ENCODE assay signal across 32 cellular contexts in the genomic region with DNA sequence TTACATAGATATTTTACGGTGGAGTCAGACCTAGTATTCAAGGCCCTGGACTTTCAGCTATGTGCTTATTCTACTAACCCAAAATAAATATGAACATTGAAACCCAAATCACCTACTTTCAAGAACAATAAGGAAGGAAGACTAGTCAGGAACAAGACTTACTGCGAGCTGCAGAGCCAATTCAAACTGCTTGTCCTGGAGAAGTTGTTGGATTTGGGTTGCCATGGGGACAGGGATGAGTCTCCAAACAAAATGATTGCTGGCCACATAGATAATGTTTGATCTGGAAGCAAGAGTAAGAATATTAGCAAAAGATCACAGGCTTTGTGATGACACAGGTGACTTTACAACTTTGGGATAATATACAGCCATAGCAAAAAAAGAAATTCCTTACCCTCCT. TPM values are rescaled to one million over a fixed set of nuclear protein-coding genes. Genes with fewer than 3 reads are reported as not detected.
"Had no signal": no experiment of that assay in that cellular context is flagged by ENCODE, and none has a peak within 500 bp of the region (broad histone marks: within the 10 kb centered on the region; RNA-seq: fewer than 3 reads in every experiment).

No MANE protein-coding gene starts in this region.

- H3K27ac ChIP-seq: Peyer's patch, RWPE1, SJCRH30 had no signal

- H3K27ac Mint-ChIP-seq: activated CD8-positive, alpha-beta T cell treated with anti-CD3 and anti-CD28 coated beads, Interleukin-2, amount 10 ng/mL, durations not matched to agents 7 days and 5 days; activated naive CD4-positive, alpha-beta T cell treated with anti-CD3 and anti-CD28 coated beads, Interleukin-2, amount 50 U/mL, for 72 hours; activated naive CD8-positive, alpha-beta T cell treated with anti-CD3 and anti-CD28 coated beads, Interleukin-2, amount 50 U/mL, for 24 hours; brain had no signal

- H3K4me1 ChIP-seq: Peyer's patch, SJCRH30 had no signal

- H3K9ac ChIP-seq: SK-N-SH had no signal

- FAIRE-seq: astrocyte had no signal

- H3K27me3 Mint-ChIP-seq: activated naive CD8-positive, alpha-beta T cell treated with anti-CD3 and anti-CD28 coated beads, Interleukin-2, amount 50 U/mL, for 24 hours; brain; central memory CD8-positive, alpha-beta T cell had no signal

- H3K9me3 Mint-ChIP-seq: activated naive CD4-positive, alpha-beta T cell treated with anti-CD3 and anti-CD28 coated beads, Interleukin-2, amount 50 U/mL, for 72 hours; activated naive CD8-positive, alpha-beta T cell treated with anti-CD3 and anti-CD28 coated beads, Interleukin-2, amount 50 U/mL, for 24 hours; brain; central memory CD8-positive, alpha-beta T cell had no signal

- H3K4me3 Mint-ChIP-seq: activated CD8-positive, alpha-beta T cell treated with anti-CD3 and anti-CD28 coated beads, Interleukin-2, amount 10 ng/mL, durations not matched to agents 7 days and 5 days; activated naive CD8-positive, alpha-beta T cell treated with anti-CD3 and anti-CD28 coated beads, Interleukin-2, amount 50 U/mL, for 24 hours; brain; central memory CD8-positive, alpha-beta T cell had no signal

- H3K27me3 ChIP-seq: Peyer's patch, SJCRH30 had no signal

- DNase-seq: activated CD4-positive, alpha-beta T cell treated with anti-CD3 and anti-CD28 coated beads for 48 hours; activated CD4-positive, alpha-beta T cell treated with anti-CD3 and anti-CD28 coated beads, Interleukin-2, amount 50 U/mL, for 4 hours; activated CD4-positive, CD25-positive, alpha-beta regulatory T cell treated with anti-CD3 and anti-CD28 coated beads, Interleukin-2, amount 50 U/mL, for 72 hours; activated CD8-positive, alpha-beta memory T cell treated with anti-CD3 and anti-CD28 coated beads, Interleukin-2, amount 50 U/mL, for 48 hours; activated CD8-positive, alpha-beta T cell treated with anti-CD3 and anti-CD28 coated beads, Interleukin-2, amount 10 ng/mL, durations not matched to agents 7 days and 5 days; activated effector memory CD4-positive, alpha-beta T cell treated with anti-CD3 and anti-CD28 coated beads, Interleukin-2, amount 50 U/mL, for 16 hours; activated naive CD4-positive, alpha-beta T cell treated with Interleukin-2 at 50 U/mL for 16 hours; activated naive CD8-positive, alpha-beta T cell treated with anti-CD3 and anti-CD28 coated beads, Interleukin-2, amount 50 U/mL, for 24 hours; activated T-cell treated with anti-CD3 and anti-CD28 coated beads, Interleukin-2, amount 50 U/mL, for 1 hour; amniotic stem cell; Karpas-422; NCI-H1048; NCI-H146; NCI-H187 treated with DMSO at 0.1 percent for 48 hours; NCI-H2081 treated with DMSO at 0.1 percent for 48 hours; NCI-H2171; NCI-H2227 treated with DMSO at 0.1 percent for 48 hours; NCI-H446 treated with DMSO at 0.1 percent for 48 hours; NCI-H524 treated with DMSO at 0.1 percent for 48 hours; NCI-H748 treated with DMSO at 0.1 percent for 48 hours; OCI-M1; Peyer's patch; Right ventricle myocardium superior; SJCRH30; SK-N-SH; T-helper 1 cell had no signal

- H3K4me3 ChIP-seq: Peyer's patch, SJCRH30 had no signal

- H3K9me3 ChIP-seq: Peyer's patch, SJCRH30, SK-N-SH had no signal

- ATAC-seq: activated CD8-positive, alpha-beta T cell treated with anti-CD3 and anti-CD28 coated beads, Interleukin-2, amount 10 ng/mL, durations not matched to agents 7 days and 5 days; activated naive CD4-positive, alpha-beta T cell treated with anti-CD3 and anti-CD28 coated beads, Interleukin-2, amount 50 U/mL, for 72 hours; activated naive CD8-positive, alpha-beta T cell treated with anti-CD3 and anti-CD28 coated beads, Interleukin-2, amount 50 U/mL, for 24 hours had no signal

- H3K4me2 ChIP-seq: SK-N-SH had no signal

- H3K4me1 Mint-ChIP-seq: activated naive CD8-positive, alpha-beta T cell treated with anti-CD3 and anti-CD28 coated beads, Interleukin-2, amount 50 U/mL, for 24 hours; brain; central memory CD8-positive, alpha-beta T cell had no signal

RNA-seq across cellular contexts. Expression of a gene that starts 21.6 kb away (rescaled TPM):
- total RNA-seq: activated CD8-positive, alpha-beta T cell treated with anti-CD3 and anti-CD28 coated beads, Interleukin-2, amount 10 ng/mL, durations not matched to agents 7 days and 5 days; activated naive CD4-positive, alpha-beta T cell treated with anti-CD3 and anti-CD28 coated beads, Interleukin-2, amount 50 U/mL, for 72 hours; SJCRH30; T-helper 2 cell treated with Interferon-gamma antibody and Interleukin-4, amounts not matched to agents 100 ng/mL and 5 ng/mL, for 36 hours had no signal
- polyA plus RNA-seq: SK-N-SH had no signal
